In genomic region chr2:240512109-240512485, GRCh38 we compare ENCODE assay signal across 19 cellular contexts.
"Had no signal": no experiment of that assay in that cellular context is flagged by ENCODE, and none has a peak within 500 bp of the region (broad histone marks: within the 10 kb centered on the region; RNA-seq: fewer than 3 reads in every experiment).

No MANE protein-coding gene starts in this region.

- H3K9me3 ChIP-seq: colonic mucosa, gastroesophageal sphincter, heart right ventricle, left lung, thoracic aorta, upper lobe of right lung had no signal

- H3K4me1 Mint-ChIP-seq: nephron, WTC11 had no signal

- H3K36me3 Mint-ChIP-seq: WTC11 had no signal

- ATAC-seq: gastroesophageal sphincter, left lung, upper lobe of right lung, WTC11 had no signal

- H3K4me3 Mint-ChIP-seq: activated naive CD4-positive, alpha-beta T cell treated with anti-CD3 and anti-CD28 coated beads, Interleukin-2, amount 10 ng/mL, durations not matched to agents 7 days and 5 days; activated T-cell treated with anti-CD3 and anti-CD28 coated beads, Interleukin-2, amount 50 U/mL, for 24 hours; nephron; T-helper 1 cell treated with Interleukin-12 subunit alpha and Interleukin-12 subunit beta and Interleukin-4 antibody, amounts not matched to agents 30 μg/mL and 1 μg/mL, for 36 hours; WTC11 had no signal

- H3K9me3 Mint-ChIP-seq: activated naive CD4-positive, alpha-beta T cell treated with anti-CD3 and anti-CD28 coated beads, Interleukin-2, amount 10 ng/mL, durations not matched to agents 7 days and 5 days; activated T-cell treated with anti-CD3 and anti-CD28 coated beads, Interleukin-2, amount 50 U/mL, for 24 hours; nephron; T-helper 1 cell treated with Interleukin-12 subunit alpha and Interleukin-12 subunit beta and Interleukin-4 antibody, amounts not matched to agents 30 μg/mL and 1 μg/mL, for 36 hours; WTC11 had no signal

- H3K36me3 ChIP-seq: colonic mucosa, upper lobe of right lung had no signal

- H3K27ac Mint-ChIP-seq: activated naive CD4-positive, alpha-beta T cell treated with anti-CD3 and anti-CD28 coated beads, Interleukin-2, amount 10 ng/mL, durations not matched to agents 7 days and 5 days; activated T-cell treated with anti-CD3 and anti-CD28 coated beads, Interleukin-2, amount 50 U/mL, for 24 hours; nephron; T-helper 1 cell treated with Interleukin-12 subunit alpha and Interleukin-12 subunit beta and Interleukin-4 antibody, amounts not matched to agents 30 μg/mL and 1 μg/mL, for 36 hours; WTC11 had no signal

- H3K27ac ChIP-seq: colonic mucosa, epithelial cell of prostate, gastroesophageal sphincter, heart right ventricle, left lung, thoracic aorta, upper lobe of right lung had no signal

- DNase-seq: activated CD4-positive, alpha-beta T cell treated with anti-CD3 and anti-CD28 coated beads, Interleukin-2, amount 50 U/mL, for 4 hours; activated naive CD4-positive, alpha-beta T cell treated with anti-CD3 and anti-CD28 coated beads, Interleukin-2, amount 10 ng/mL, durations not matched to agents 7 days and 5 days; amygdala; colonic mucosa; heart right ventricle; mammary epithelial cell; nucleus accumbens; stimulated activated CD4-positive, alpha-beta T cell treated with anti-CD3 and anti-CD28 coated beads, Interleukin-2, amount 100 ng/mL, for 48 hours; stimulated activated naive CD4-positive, alpha-beta T cell treated with Interleukin-2 at 50 U/mL for 16 hours; T1000 had no signal

- H3K4me1 ChIP-seq: colonic mucosa, upper lobe of right lung had no signal

- H3K27me3 Mint-ChIP-seq: activated naive CD4-positive, alpha-beta T cell treated with anti-CD3 and anti-CD28 coated beads, Interleukin-2, amount 10 ng/mL, durations not matched to agents 7 days and 5 days; activated T-cell treated with anti-CD3 and anti-CD28 coated beads, Interleukin-2, amount 50 U/mL, for 24 hours had no signal

- H3K4me3 ChIP-seq: colonic mucosa, gastroesophageal sphincter, heart right ventricle, left lung, thoracic aorta, upper lobe of right lung had no signal

- H3K27me3 ChIP-seq: colonic mucosa, gastroesophageal sphincter, heart right ventricle, left lung, upper lobe of right lung had no signal
